1 cellular context compared by ENCODE assay signal in the genomic region with DNA sequence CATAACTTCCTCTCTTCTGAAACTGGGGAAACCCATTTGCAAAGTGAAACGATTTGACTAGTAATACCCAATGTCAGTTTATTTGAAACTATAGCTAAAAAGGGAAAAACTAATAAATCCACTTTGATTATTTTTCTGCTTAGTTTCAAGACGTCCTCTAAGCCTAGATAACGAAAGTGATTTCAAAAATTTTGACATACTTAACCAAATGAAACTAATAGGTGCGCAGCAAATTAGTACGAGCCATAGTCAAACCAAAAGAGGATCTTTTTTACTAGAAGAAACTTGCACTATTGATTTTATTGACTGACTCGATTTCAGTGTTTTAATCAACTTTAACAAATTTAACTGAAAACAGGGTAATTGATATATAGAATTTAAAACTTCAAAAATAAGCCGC.
TF ChIP-seq lines count a peak whose summit lies in the region.

No MANE protein-coding gene starts in this region.

TF ChIP-seq in H1, 55 proteins besides CTCF, POLR2A, EP300 and RAD21:
- TF ChIP-seq CEBPB (IDR thresholded peaks at IDR 0.05; ENCODE audit: low read depth, low read length) (no peak), SUZ12 (IDR thresholded peaks at IDR 0.05; ENCODE audit: low read length) (no peak), RBBP5 (IDR thresholded peaks at IDR 0.05; ENCODE audit: borderline replicate concordance, low read depth, low read length) (no peak), SIN3A (conservative IDR thresholded peaks at IDR 0.05 in 1 of 2, IDR thresholded peaks at IDR 0.05 in 1 of 2; ENCODE audit: low read depth in 1 of 2, low read length in 2 of 2) (no peak), CTBP2 (IDR thresholded peaks at IDR 0.05; ENCODE audit: borderline replicate concordance, insufficient read depth, insufficient read length, low read length) (no peak), JUN (IDR thresholded peaks at IDR 0.05; ENCODE audit: low read depth, low read length) (no peak), RXRA (IDR thresholded peaks at IDR 0.05; ENCODE audit: insufficient read depth, low read depth, low read length) (no peak), EZH2 (IDR thresholded peaks at IDR 0.05; ENCODE audit: low read depth, low read length, severe bottlenecking) (no peak), HDAC6 (IDR thresholded peaks at IDR 0.05; ENCODE audit: low read depth, low read length) (no peak), SIRT6 (IDR thresholded peaks at IDR 0.05; ENCODE audit: low read length) (no peak), CHD2 (IDR thresholded peaks at IDR 0.05; ENCODE audit: low read length) (no peak), SP1 (IDR thresholded peaks at IDR 0.05; ENCODE audit: low read depth, low read length) (no peak), BRCA1 (IDR thresholded peaks at IDR 0.05; ENCODE audit: low read depth, low read length) (no peak), SP2 (IDR thresholded peaks at IDR 0.05; ENCODE audit: low read length) (no peak), ZNF274 (IDR thresholded peaks at IDR 0.05; ENCODE audit: borderline replicate concordance, extremely low read depth, low read length) (no peak)
- TF ChIP-seq, protein P1, sequence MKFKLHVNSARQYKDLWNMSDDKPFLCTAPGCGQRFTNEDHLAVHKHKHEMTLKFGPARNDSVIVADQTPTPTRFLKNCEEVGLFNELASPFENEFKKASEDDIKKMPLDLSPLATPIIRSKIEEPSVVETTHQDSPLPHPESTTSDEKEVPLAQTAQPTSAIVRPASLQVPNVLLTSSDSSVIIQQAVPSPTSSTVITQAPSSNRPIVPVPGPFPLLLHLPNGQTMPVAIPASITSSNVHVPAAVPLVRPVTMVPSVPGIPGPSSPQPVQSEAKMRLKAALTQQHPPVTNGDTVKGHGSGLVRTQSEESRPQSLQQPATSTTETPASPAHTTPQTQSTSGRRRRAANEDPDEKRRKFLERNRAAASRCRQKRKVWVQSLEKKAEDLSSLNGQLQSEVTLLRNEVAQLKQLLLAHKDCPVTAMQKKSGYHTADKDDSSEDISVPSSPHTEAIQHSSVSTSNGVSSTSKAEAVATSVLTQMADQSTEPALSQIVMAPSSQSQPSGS (IDR thresholded peaks at IDR 0.05; ENCODE audit: low read length) = no peak
- TF ChIP-seq, protein P2, sequence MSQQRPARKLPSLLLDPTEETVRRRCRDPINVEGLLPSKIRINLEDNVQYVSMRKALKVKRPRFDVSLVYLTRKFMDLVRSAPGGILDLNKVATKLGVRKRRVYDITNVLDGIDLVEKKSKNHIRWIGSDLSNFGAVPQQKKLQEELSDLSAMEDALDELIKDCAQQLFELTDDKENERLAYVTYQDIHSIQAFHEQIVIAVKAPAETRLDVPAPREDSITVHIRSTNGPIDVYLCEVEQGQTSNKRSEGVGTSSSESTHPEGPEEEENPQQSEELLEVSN (IDR thresholded peaks at IDR 0.05) = no peak
